Comparison of ENCODE assay signal across 12 cellular contexts in the genomic region with DNA sequence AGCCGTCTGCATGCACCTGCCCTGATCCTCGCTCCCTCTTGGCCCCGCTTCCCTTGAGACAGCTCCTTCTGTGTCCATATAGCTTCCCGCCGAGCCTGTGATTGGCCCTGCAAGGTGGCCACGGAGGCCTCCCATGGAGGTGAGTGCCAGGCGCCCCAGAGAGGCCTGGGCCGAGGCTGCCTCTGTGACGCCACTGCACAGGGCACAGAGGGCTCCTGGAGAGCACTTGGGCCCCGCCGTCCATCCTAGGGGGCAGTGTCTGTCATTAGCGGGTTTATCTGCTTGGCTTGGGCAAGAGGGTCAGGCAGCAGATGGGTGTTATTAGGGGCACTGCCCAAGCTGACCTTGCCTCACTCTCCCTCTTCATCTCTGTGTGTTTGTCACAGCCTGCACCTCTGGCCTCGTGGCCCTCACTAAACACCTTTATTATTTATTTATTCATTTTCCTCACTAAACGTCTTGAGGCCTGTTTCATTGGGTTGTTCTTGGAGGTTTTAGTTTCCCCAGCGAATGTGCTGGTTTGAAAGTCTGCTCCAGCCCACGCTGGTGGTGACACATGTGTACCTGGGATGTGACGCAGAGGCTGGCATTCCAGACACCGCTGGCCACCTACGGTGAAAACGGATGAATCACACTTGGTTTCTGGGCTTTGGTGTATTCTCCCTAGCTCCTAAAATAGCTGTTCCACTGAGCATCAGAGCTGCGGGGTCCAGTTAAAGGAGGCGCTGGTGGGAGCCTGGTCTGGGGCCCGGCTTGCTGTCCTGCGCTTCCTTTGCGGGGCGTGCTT. TPM values are rescaled to one million over a fixed set of nuclear protein-coding genes. Genes with fewer than 3 reads are reported as not detected.
DNase-seq lines count a peak whose midpoint lies in the region; ATAC-seq, FAIRE-seq and TF ChIP-seq lines count a peak whose summit lies in the region.
"Had no signal": no experiment of that assay in that cellular context is flagged by ENCODE, and none has a peak within 500 bp of the region (broad histone marks: within the 10 kb centered on the region; RNA-seq: fewer than 3 reads in every experiment).

No MANE protein-coding gene starts in this region.

- H3K4me3 ChIP-seq in AG09309 (ENCODE audit: control insufficient read depth, low read depth, low read length) (no peak overlapping the region), bronchial epithelial cell (ENCODE audit: low read depth, low read length) (no peak overlapping the region), colonic mucosa (no peak overlapping the region)

- H3K27ac Mint-ChIP-seq in osteocyte (ENCODE audit: unreplicated experiment), result peak overlapping the region; percentile 60
- H3K27ac Mint-ChIP-seq: CD4-positive, alpha-beta T cell; nephron had no signal

- peaks cover 50% of the 10 kb centered on the region for H3K4me1 Mint-ChIP-seq in osteocyte (ENCODE audit: unreplicated experiment)

- no peak overlapping the region for H3K9ac ChIP-seq in colonic mucosa (ENCODE audit: low read depth in 2 of 2, low read length in 2 of 2)
- H3K9ac ChIP-seq: SK-N-SH had no signal

- H3K9me3 ChIP-seq in KOPT-K1 (ENCODE audit: insufficient read depth, low read length, poor library complexity, severe bottlenecking) (no peaks in the 10 kb centered on the region), colonic mucosa (no peaks in the 10 kb centered on the region)
- H3K9me3 ChIP-seq: SK-N-SH had no signal

- H3K27ac ChIP-seq in KOPT-K1 (ENCODE audit: low read depth, low read length, poor library complexity, severe bottlenecking) (peak overlapping the region; percentile 63), colonic mucosa (no peak overlapping the region)

- TF ChIP-seq CTCF in AG09309 (IDR thresholded peaks at IDR 0.05; ENCODE audit: control insufficient read depth, insufficient read depth, low read depth, low read length, missing control alignments), result no peak
- no peak for TF ChIP-seq CTCF in bronchial epithelial cell (IDR thresholded peaks at IDR 0.05; ENCODE audit: insufficient read depth, low read length, severe bottlenecking)
- TF ChIP-seq CTCF in osteocyte (IDR thresholded peaks at IDR 0.05), result no peak
- no peak for TF ChIP-seq CTCF in colonic mucosa (IDR thresholded peaks at IDR 0.05)

- FAIRE-seq in bronchial epithelial cell (lab: Jason Lieb, UNC), result no peak

- no peaks in the 10 kb centered on the region for H3K36me3 Mint-ChIP-seq in osteocyte (ENCODE audit: unreplicated experiment)

- peaks cover 7% of the 10 kb centered on the region for H3K4me1 ChIP-seq in colonic mucosa

- H3K27me3 ChIP-seq in bronchial epithelial cell (ENCODE audit: control insufficient read depth, insufficient read depth, low read length) (no peaks in the 10 kb centered on the region), colonic mucosa (no peaks in the 10 kb centered on the region)

- H3K4me3 Mint-ChIP-seq in osteocyte (ENCODE audit: unreplicated experiment), result no peak overlapping the region
- H3K4me3 Mint-ChIP-seq: CD4-positive, alpha-beta T cell; nephron had no signal

- DNase-seq in AG09309 (ENCODE audit: low read depth) (peak; percentile 7), bronchial epithelial cell (ENCODE audit: low read depth) (peak; percentile 80), osteocyte (ENCODE audit: extremely low spot score, unreplicated experiment) (no peak), NAMALWA (ENCODE audit: low spot score) (no peak), NCI-H1417 treated with DMSO at 0.1 percent for 48 hours (lab: John Stamatoyannopoulos, UW) (no peak), colonic mucosa (no peak)
- DNase-seq: CD4-positive, alpha-beta T cell; NCI-H510A treated with DMSO at 0.1 percent for 48 hours; SK-N-SH had no signal

- H3K36me3 ChIP-seq in KOPT-K1 (ENCODE audit: insufficient read depth, low read length) (peaks cover 21% of the 10 kb centered on the region; the same call in 1 of the 2 replicates), bronchial epithelial cell (ENCODE audit: control insufficient read depth, insufficient read depth, low read length) (peaks cover 15% of the 10 kb centered on the region), colonic mucosa (no peaks in the 10 kb centered on the region)

- ATAC-seq in GM21381 (IDR thresholded peaks at IDR 0.05; ENCODE audit: unreplicated experiment), result no peak

- H3K9me3 Mint-ChIP-seq in osteocyte (ENCODE audit: unreplicated experiment), result no peaks in the 10 kb centered on the region
- H3K9me3 Mint-ChIP-seq: CD4-positive, alpha-beta T cell; nephron had no signal

- no peaks in the 10 kb centered on the region for H3K27me3 Mint-ChIP-seq in osteocyte (ENCODE audit: unreplicated experiment)
- H3K27me3 Mint-ChIP-seq: CD4-positive, alpha-beta T cell had no signal

- intact Hi-C loops in colonic mucosa (cut with DNase I), result no loop called here

RNA-seq across cellular contexts. Expression of gene ZFYVE21, which starts 5.9 kb away (rescaled TPM):
- total RNA-seq in bronchial epithelial cell (76.1 and 77.7 TPM in 2 replicates), osteocyte (48.9 and 52.9 TPM in 2 replicates), colonic mucosa (10 to 100 TPM; 49.3 to 68.9 TPM)

RNA-seq across cellular contexts. Expression of gene XRCC3, which starts 6.3 kb away (rescaled TPM):
- total RNA-seq in bronchial epithelial cell (4.9 and 6.1 TPM in 2 replicates), osteocyte (7.5 and 7.9 TPM in 2 replicates), colonic mucosa (10 to 100 TPM in 1 of 2 donors, 1 to 10 TPM in 1; 8.3 to 70.0 TPM)

Comparison
In these comparisons a context has a peak if more than half of its experiments do, and no peak if none do; other contexts are left out.
1. DNase-seq: peak in AG09309 (single experiment) and bronchial epithelial cell (single experiment); none in osteocyte (single experiment), NAMALWA (single experiment), NCI-H1417 treated with DMSO at 0.1 percent for 48 hours (single experiment) and colonic mucosa (single experiment).